17 cellular contexts compared by ENCODE assay signal in the genomic region with DNA sequence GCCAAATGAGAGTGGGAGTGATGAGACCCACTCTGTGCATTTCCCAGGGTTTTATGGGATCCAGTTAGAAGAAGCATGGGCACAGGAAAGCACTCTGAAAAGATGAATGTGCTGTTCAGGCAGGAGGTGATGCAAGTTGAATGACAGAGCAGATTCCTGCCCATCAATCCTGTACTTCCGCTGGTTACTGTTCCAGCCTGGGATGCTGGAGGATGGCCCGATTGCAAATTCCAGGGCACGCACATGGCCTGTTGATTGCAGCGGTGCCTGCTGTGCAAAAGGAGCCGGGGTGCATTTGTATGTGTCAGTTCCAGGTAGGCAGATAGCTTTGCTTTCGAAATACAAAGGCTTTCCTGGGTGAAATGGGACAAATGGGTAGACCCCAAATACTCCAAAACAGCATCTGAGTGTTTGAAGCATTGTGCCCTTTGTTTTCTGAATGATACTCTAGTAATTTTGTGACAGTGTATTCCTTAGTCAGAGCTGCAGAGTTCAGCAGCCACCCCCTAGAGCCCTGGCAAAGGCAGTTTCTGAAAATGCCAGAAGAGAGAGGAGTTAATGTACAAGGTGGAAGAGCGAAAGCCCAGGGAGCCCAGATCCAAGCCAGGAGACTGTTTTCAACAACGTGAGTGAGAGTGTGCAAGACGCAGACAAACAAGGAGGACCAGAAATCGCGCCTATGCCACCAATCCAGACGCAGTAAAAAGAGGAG.
A peak's percentile ranks its signal among the peaks of the same experiment; 100 is the strongest.
DNase-seq lines count a peak whose midpoint lies in the region; TF ChIP-seq lines count a peak whose summit lies in the region.
"Had no signal": no experiment of that assay in that cellular context is flagged by ENCODE, and none has a peak within 500 bp of the region (broad histone marks: within the 10 kb centered on the region; RNA-seq: fewer than 3 reads in every experiment).

No MANE protein-coding gene starts in this region.

- no peaks in the 10 kb centered on the region for H3K27me3 ChIP-seq in HUES64 (ENCODE audit: insufficient read depth, low read length)
- no peaks in the 10 kb centered on the region for H3K27me3 ChIP-seq in endodermal cell (ENCODE audit: control insufficient read depth, insufficient read depth, low read length, poor library complexity, severe bottlenecking)
- no peaks in the 10 kb centered on the region for H3K27me3 ChIP-seq in neural progenitor cell
- no peaks in the 10 kb centered on the region for H3K27me3 ChIP-seq in Peyer's patch
- H3K27me3 ChIP-seq: BLaER1 treated with 17β-estradiol and CSF1 and Interleukin-3, amounts not matched to agents 10 nM and 100 nM; SJSA1 had no signal

- H3F3A ChIP-seq in neural progenitor cell (ENCODE audit: low read depth): no peaks in the 10 kb centered on the region

- H3K27ac Mint-ChIP-seq in endodermal cell: peak overlapping the region; percentile 74
- no peak overlapping the region for H3K27ac Mint-ChIP-seq in neural progenitor cell
- H3K27ac Mint-ChIP-seq: HFFc6 had no signal

- H3K4me3 ChIP-seq in HUES64 (ENCODE audit: low read length): no peak overlapping the region
- no peak overlapping the region for H3K4me3 ChIP-seq in endodermal cell (ENCODE audit: low read length)
- H3K4me3 ChIP-seq in neural progenitor cell: no peak overlapping the region
- H3K4me3 ChIP-seq in Peyer's patch: no peak overlapping the region
- H3K4me3 ChIP-seq: BLaER1 treated with 17β-estradiol and CSF1 and Interleukin-3, amounts not matched to agents 10 nM and 100 nM; SJSA1 had no signal

- intact Hi-C loops in head of caudate nucleus (cut with DNase I): no loop called here

- peak; percentile 62 for DNase-seq in ELF-1 (ENCODE audit: low read depth, low spot score)
- peak; percentile 75 for DNase-seq in endodermal cell
- DNase-seq in neural progenitor cell (ENCODE audit: low spot score): peak; percentile 9
- no peak for DNase-seq in Peyer's patch
- no peak for DNase-seq in SHP77 (lab: John Stamatoyannopoulos, UW)
- DNase-seq in NCI-H524 (lab: John Stamatoyannopoulos, UW): no peak
- no peak for DNase-seq in head of caudate nucleus
- DNase-seq: HFFc6; MV-4-11; NCI-H1417; NCI-H187 treated with DMSO at 0.1 percent for 48 hours; NCI-H69; NK-92 treated with Interleukin-12 subunit alpha and Interleukin-12 subunit beta, amount 100 ng/mL, for 24 hours; OCI-M1 had no signal

- TF ChIP-seq CTCF in endodermal cell (conservative IDR thresholded peaks at IDR 0.05) (no peak), neural progenitor cell (IDR thresholded peaks at IDR 0.05) (no peak), Peyer's patch (IDR thresholded peaks at IDR 0.05) (no peak)

- H3K4me1 Mint-ChIP-seq in endodermal cell (peaks cover 21% of the 10 kb centered on the region), neural progenitor cell (peaks cover 11% of the 10 kb centered on the region)

- peak overlapping the region; percentile 71 for H3K27ac ChIP-seq in HUES64 (ENCODE audit: low read depth, low read length)
- no peak overlapping the region for H3K27ac ChIP-seq in endodermal cell (ENCODE audit: low read depth, low read length)
- H3K27ac ChIP-seq in neural progenitor cell: no peak overlapping the region
- H3K27ac ChIP-seq in Peyer's patch: no peak overlapping the region
- H3K27ac ChIP-seq: BLaER1 treated with 17β-estradiol and CSF1 and Interleukin-3, amounts not matched to agents 10 nM and 100 nM; SJSA1 had no signal

- H3K9ac ChIP-seq in HUES64 (ENCODE audit: low read depth, low read length) (peak overlapping the region; percentile 22; the same call in 1 of the 2 replicates), endodermal cell (ENCODE audit: extremely low read depth, low read length, poor library complexity, severe bottlenecking) (no peak overlapping the region), neural progenitor cell (no peak overlapping the region)
- H3K9ac ChIP-seq: BLaER1 treated with 17β-estradiol and CSF1 and Interleukin-3, amounts not matched to agents 10 nM and 100 nM had no signal

- H3K36me3 ChIP-seq in HUES64 (ENCODE audit: insufficient read depth, low read length): no peaks in the 10 kb centered on the region
- no peaks in the 10 kb centered on the region for H3K36me3 ChIP-seq in endodermal cell (ENCODE audit: control insufficient read depth, insufficient read depth, low read length)
- no peaks in the 10 kb centered on the region for H3K36me3 ChIP-seq in neural progenitor cell
- no peaks in the 10 kb centered on the region for H3K36me3 ChIP-seq in Peyer's patch
- H3K36me3 ChIP-seq: SJSA1 had no signal

- TF ChIP-seq POLR2A in Peyer's patch (IDR thresholded peaks at IDR 0.05): no peak

- WGBS in HUES64: 65% methylated on average over 12 of the region's 12 CpGs
- WGBS in endodermal cell (ENCODE audit: insufficient coverage in 1 of 2, insufficient read length in 1 of 2), 2 experiments: 63 to 83% methylated on average over 6 to 12 of the region's 12 CpGs

- H4K20me1 ChIP-seq in neural progenitor cell (ENCODE audit: low read depth): no peaks in the 10 kb centered on the region
- H4K20me1 ChIP-seq: BLaER1 treated with 17β-estradiol and CSF1 and Interleukin-3, amounts not matched to agents 10 nM and 100 nM had no signal

- H3K27me3 Mint-ChIP-seq in endodermal cell (ENCODE audit: insufficient read depth) (no peaks in the 10 kb centered on the region), neural progenitor cell (ENCODE audit: insufficient read depth, low read depth) (no peaks in the 10 kb centered on the region)

- H2AFZ ChIP-seq in neural progenitor cell (replicated peaks): peak overlapping the region; percentile 96

- H3K36me3 Mint-ChIP-seq in endodermal cell (ENCODE audit: low read depth) (no peaks in the 10 kb centered on the region), neural progenitor cell (no peaks in the 10 kb centered on the region)

- H3K79me2 ChIP-seq in neural progenitor cell (ENCODE audit: low read depth): no peaks in the 10 kb centered on the region

- peaks cover 22% of the 10 kb centered on the region for H3K4me1 ChIP-seq in HUES64 (ENCODE audit: insufficient read depth, low read length)
- no peaks in the 10 kb centered on the region for H3K4me1 ChIP-seq in endodermal cell (ENCODE audit: control insufficient read depth, insufficient read depth, low read length)
- peaks cover 10% of the 10 kb centered on the region for H3K4me1 ChIP-seq in neural progenitor cell
- no peaks in the 10 kb centered on the region for H3K4me1 ChIP-seq in Peyer's patch
- H3K4me1 ChIP-seq: SJSA1 had no signal

- H3K9me3 ChIP-seq in HUES64 (ENCODE audit: insufficient read depth, low read depth, low read length): no peaks in the 10 kb centered on the region
- peaks cover 5% of the 10 kb centered on the region for H3K9me3 ChIP-seq in endodermal cell (ENCODE audit: control insufficient read depth, low read length)
- no peaks in the 10 kb centered on the region for H3K9me3 ChIP-seq in neural progenitor cell (ENCODE audit: low read depth)
- H3K9me3 ChIP-seq in Peyer's patch: no peaks in the 10 kb centered on the region
- H3K9me3 ChIP-seq: SJSA1 had no signal

- H3K9me3 Mint-ChIP-seq in endodermal cell (no peaks in the 10 kb centered on the region), neural progenitor cell (no peaks in the 10 kb centered on the region)
- H3K9me3 Mint-ChIP-seq: HFFc6 had no signal

- H3K4me2 ChIP-seq in neural progenitor cell: no peak overlapping the region
- H3K4me2 ChIP-seq: BLaER1 treated with 17β-estradiol and CSF1 and Interleukin-3, amounts not matched to agents 10 nM and 100 nM had no signal

- H3K4me3 Mint-ChIP-seq in endodermal cell (no peak overlapping the region), neural progenitor cell (no peak overlapping the region)
- H3K4me3 Mint-ChIP-seq: HFFc6 had no signal

Comparison
In these comparisons a context has a peak if more than half of its experiments do, and no peak if none do; other contexts are left out.
1. DNase-seq: peak in ELF-1 (single experiment), endodermal cell (single experiment) and neural progenitor cell (single experiment); none in Peyer's patch (0 of 3), SHP77 (0 of 2), NCI-H524 (0 of 2) and head of caudate nucleus (0 of 42).